ENCODE assay signal across 16 cellular contexts in genomic region chr2:144580521-144581153, GRCh38.
DNase-seq lines count a peak whose midpoint lies in the region; ATAC-seq and TF ChIP-seq lines count a peak whose summit lies in the region.
"Had no signal": no experiment of that assay in that cellular context is flagged by ENCODE, and none has a peak within 500 bp of the region (broad histone marks: within the 10 kb centered on the region; RNA-seq: fewer than 3 reads in every experiment).

No MANE protein-coding gene starts in this region.

- WGBS in mammary epithelial cell (ENCODE audit: low coverage, missing lambda C conversion rate), result 91% methylated on average over 4 of the region's 4 CpGs

- H2AFZ ChIP-seq in DND-41 (ENCODE audit: low read depth, low read length) (peak overlapping the region; percentile 58), mammary epithelial cell (ENCODE audit: low read depth, low read length) (no peak overlapping the region)

- H3K9me3 Mint-ChIP-seq in natural killer cell treated with Interleukin-12 subunit alpha and Interleukin-12 subunit beta and Interleukin-15 and Interleukin-18, amount 100 ng/mL, for 72 hours, result no peaks in the 10 kb centered on the region
- H3K9me3 Mint-ChIP-seq: stimulated activated memory B cell treated with anti-CD40 and anti-IgM and Interleukin-4, amounts not matched to agents 10 μg/mL and 1 μg/mL and 100 μg/mL, for 72 hours had no signal

- in situ Hi-C loops in mammary epithelial cell (cut with MboI; ENCODE audit: low sequenced_read_pairs in 2 of 2), result no loop called here

- H3K4me1 ChIP-seq in DND-41 (ENCODE audit: insufficient read depth, low read length) (peaks cover 46% of the 10 kb centered on the region), mammary epithelial cell (ENCODE audit: insufficient read depth, low read length) (peaks cover 9% of the 10 kb centered on the region)
- H3K4me1 ChIP-seq: BE2C, upper lobe of right lung had no signal

- H3K27me3 Mint-ChIP-seq in natural killer cell treated with Interleukin-12 subunit alpha and Interleukin-12 subunit beta and Interleukin-15 and Interleukin-18, amount 100 ng/mL, for 72 hours, result no peaks in the 10 kb centered on the region
- H3K27me3 Mint-ChIP-seq: stimulated activated memory B cell treated with anti-CD40 and anti-IgM and Interleukin-4, amounts not matched to agents 10 μg/mL and 1 μg/mL and 100 μg/mL, for 72 hours had no signal

- H3K4me3 ChIP-seq in DND-41 (ENCODE audit: low read depth in 1 of 2, low read length in 2 of 2), result 0 out of 4 replicates have a peak overlapping the region, but pooled peaks of 1 of the 2 experiments have one; percentile 3
- peak overlapping the region; percentile 19 for H3K4me3 ChIP-seq in WERI-Rb-1 (ENCODE audit: low read depth, low read length)
- H3K4me3 ChIP-seq in mammary epithelial cell (replicated peaks in 1 of 3; ENCODE audit: insufficient read depth in 1 of 3, low read depth in 2 of 3, low read length in 3 of 3), result no peak overlapping the region
- H3K4me3 ChIP-seq: upper lobe of right lung had no signal

- H3K4me3 Mint-ChIP-seq in natural killer cell treated with Interleukin-12 subunit alpha and Interleukin-12 subunit beta and Interleukin-15 and Interleukin-18, amount 100 ng/mL, for 72 hours, result peak overlapping the region; percentile 72
- H3K4me3 Mint-ChIP-seq: activated CD8-positive, alpha-beta T cell treated with anti-CD3 and anti-CD28 coated beads, Interleukin-2, amount 10 ng/mL, durations not matched to agents 7 days and 5 days; stimulated activated memory B cell treated with anti-CD40 and anti-IgM and Interleukin-4, amounts not matched to agents 10 μg/mL and 1 μg/mL and 100 μg/mL, for 72 hours had no signal

- H3K36me3 ChIP-seq in DND-41 (ENCODE audit: insufficient read depth, low read length), result no peaks in the 10 kb centered on the region
- H3K36me3 ChIP-seq in WERI-Rb-1, result no peaks in the 10 kb centered on the region
- H3K36me3 ChIP-seq in mammary epithelial cell (ENCODE audit: insufficient read depth, low read length), result no peaks in the 10 kb centered on the region
- H3K36me3 ChIP-seq: BE2C, upper lobe of right lung had no signal

- H3K4me2 ChIP-seq in DND-41 (ENCODE audit: insufficient read depth, low read length) (peak overlapping the region; percentile 48), mammary epithelial cell (ENCODE audit: insufficient read depth, low read depth, low read length) (no peak overlapping the region)

- intact Hi-C loops in mammary epithelial cell (cut with micrococcal nuclease), result no loop called here

- H3K27me3 ChIP-seq in DND-41 (ENCODE audit: insufficient read depth, low read length, poor library complexity) (no peaks in the 10 kb centered on the region), WERI-Rb-1 (ENCODE audit: insufficient read depth, low read depth, severe bottlenecking) (no peaks in the 10 kb centered on the region), mammary epithelial cell (ENCODE audit: insufficient read depth, low read length) (no peaks in the 10 kb centered on the region)
- H3K27me3 ChIP-seq: BE2C, upper lobe of right lung had no signal

- H3K4me1 Mint-ChIP-seq in natural killer cell treated with Interleukin-12 subunit alpha and Interleukin-12 subunit beta and Interleukin-15 and Interleukin-18, amount 100 ng/mL, for 72 hours (ENCODE audit: low read depth in 2 of 2), result peaks cover 35 to 54% of the 10 kb centered on the region in 2 donors

- dilution Hi-C loops in mammary epithelial cell (cut with HindIII; ENCODE audit: low sequenced_read_pairs), result no loop called here

- H3K79me2 ChIP-seq in DND-41 (ENCODE audit: insufficient read depth, low read length) (no peaks in the 10 kb centered on the region), mammary epithelial cell (ENCODE audit: insufficient read depth, low read length) (no peaks in the 10 kb centered on the region)

- CTCF ChIA-PET in mammary epithelial cell (lab: Charles Lee; ENCODE audit: low non-redundant PET), result no interaction called here

- peaks cover 6% of the 10 kb centered on the region for H3K36me3 Mint-ChIP-seq in natural killer cell treated with Interleukin-12 subunit alpha and Interleukin-12 subunit beta and Interleukin-15 and Interleukin-18, amount 100 ng/mL, for 72 hours
- H3K36me3 Mint-ChIP-seq: stimulated activated memory B cell treated with anti-CD40 and anti-IgM and Interleukin-4, amounts not matched to agents 10 μg/mL and 1 μg/mL and 100 μg/mL, for 72 hours had no signal

- H3K9ac ChIP-seq in DND-41 (ENCODE audit: low read depth, low read length) (peak overlapping the region; percentile 47), mammary epithelial cell (ENCODE audit: insufficient read depth, low read length) (no peak overlapping the region)

- DNase-seq in DND-41, result peak; percentile 46
- DNase-seq in NCI-H2171 treated with DMSO at 0.1 percent for 48 hours (lab: John Stamatoyannopoulos, UW), result peak; percentile 93
- DNase-seq in WERI-Rb-1, result peak; percentile 81
- no peak for DNase-seq in natural killer cell treated with Interleukin-12 subunit alpha and Interleukin-12 subunit beta and Interleukin-15 and Interleukin-18, amount 100 ng/mL, for 72 hours (ENCODE audit: low spot score)
- DNase-seq in SKM-1 treated with dmso at 0.1 percent for 144 hours (lab: John Stamatoyannopoulos, UW; ENCODE audit: unreplicated experiment), result no peak
- DNase-seq in mammary epithelial cell, result no peak
- DNase-seq in NCI-H345 treated with DMSO at 0.1 percent for 48 hours (lab: John Stamatoyannopoulos, UW; ENCODE audit: unreplicated experiment), result no peak
- DNase-seq: activated CD8-positive, alpha-beta T cell treated with anti-CD3 and anti-CD28 coated beads, Interleukin-2, amount 10 ng/mL, durations not matched to agents 7 days and 5 days; amniotic stem cell; BE2C; mesenchymal stem cell; NCI-H1930; SHP77 treated with DMSO at 0.1 percent for 48 hours; upper lobe of right lung had no signal

- ATAC-seq in DND-41 (ENCODE audit: insufficient read depth, low read depth) (peak; percentile 63), HG03442 (IDR thresholded peaks at IDR 0.05; ENCODE audit: unreplicated experiment) (no peak)
- no peak for ATAC-seq in natural killer cell treated with Interleukin-12 subunit alpha and Interleukin-12 subunit beta and Interleukin-15 and Interleukin-18, amount 100 ng/mL, for 72 hours
- ATAC-seq: activated CD8-positive, alpha-beta T cell treated with anti-CD3 and anti-CD28 coated beads, Interleukin-2, amount 10 ng/mL, durations not matched to agents 7 days and 5 days; stimulated activated memory B cell treated with anti-CD40 and anti-IgM and Interleukin-4, amounts not matched to agents 10 μg/mL and 1 μg/mL and 100 μg/mL, for 72 hours; upper lobe of right lung had no signal

- peak overlapping the region in 1 of 2 donors; percentile 76 for H3K27ac Mint-ChIP-seq in natural killer cell treated with Interleukin-12 subunit alpha and Interleukin-12 subunit beta and Interleukin-15 and Interleukin-18, amount 100 ng/mL, for 72 hours
- H3K27ac Mint-ChIP-seq: activated CD8-positive, alpha-beta T cell treated with anti-CD3 and anti-CD28 coated beads, Interleukin-2, amount 10 ng/mL, durations not matched to agents 7 days and 5 days; stimulated activated memory B cell treated with anti-CD40 and anti-IgM and Interleukin-4, amounts not matched to agents 10 μg/mL and 1 μg/mL and 100 μg/mL, for 72 hours had no signal

- H3K27ac ChIP-seq in DND-41 (ENCODE audit: low read length) (peak overlapping the region; percentile 91), WERI-Rb-1 (peak overlapping the region; percentile 66), mammary epithelial cell (ENCODE audit: insufficient read depth, low read depth, low read length) (no peak overlapping the region)
- H3K27ac ChIP-seq: upper lobe of right lung had no signal

- H4K20me1 ChIP-seq in DND-41 (ENCODE audit: insufficient read depth, low read length) (no peaks in the 10 kb centered on the region), mammary epithelial cell (ENCODE audit: insufficient read depth, low read length) (no peaks in the 10 kb centered on the region)

- no TSS peak for BruUV-seq in mammary epithelial cell (replicated peaks; lab: Mats Ljungman, UMichigan)

- H3K9me3 ChIP-seq in DND-41 (ENCODE audit: insufficient read depth, low read length, severe bottlenecking) (no peaks in the 10 kb centered on the region), WERI-Rb-1 (ENCODE audit: severe bottlenecking) (no peaks in the 10 kb centered on the region), mammary epithelial cell (replicated peaks; ENCODE audit: insufficient read depth, low read length) (no peaks in the 10 kb centered on the region)
- H3K9me3 ChIP-seq: BE2C, upper lobe of right lung had no signal

- TF ChIP-seq CTCF in DND-41 (IDR thresholded peaks at IDR 0.05; ENCODE audit: borderline replicate concordance, extremely low read depth, low read length, poor library complexity, severe bottlenecking) (no peak), WERI-Rb-1 (IDR thresholded peaks at IDR 0.05; ENCODE audit: low read depth, low read length) (no peak), mammary epithelial cell (conservative IDR thresholded peaks at IDR 0.05 in 1 of 2, IDR thresholded peaks at IDR 0.05 in 1 of 2; ENCODE audit: extremely low read depth in 1 of 2, insufficient read depth in 1 of 2, low read depth in 1 of 2, low read length in 2 of 2) (no peak)

Comparison
In these comparisons a context has a peak if more than half of its experiments do, and no peak if none do; other contexts are left out.
1. DNase-seq: peak in DND-41 (single experiment), NCI-H2171 treated with DMSO at 0.1 percent for 48 hours (single experiment) and WERI-Rb-1 (single experiment); none in natural killer cell treated with Interleukin-12 subunit alpha and Interleukin-12 subunit beta and Interleukin-15 and Interleukin-18, amount 100 ng/mL, for 72 hours (single experiment), SKM-1 treated with dmso at 0.1 percent for 144 hours (single experiment), mammary epithelial cell (single experiment) and NCI-H345 treated with DMSO at 0.1 percent for 48 hours (single experiment).